2 cellular contexts compared by ENCODE assay signal in genomic region chr17:32278815-32279214, GRCh38.
TF ChIP-seq lines count a peak whose summit lies in the region.

No MANE protein-coding gene starts in this region.

TF ChIP-seq in WTC11, 78 proteins besides CTCF, POLR2A, EP300 and RAD21 (continued from another document):
- TF ChIP-seq E2F4 (CRISPR knock-in tag; IDR thresholded peaks at IDR 0.05; ENCODE audit: borderline replicate concordance, low read depth) (no peak), ZNF121 (CRISPR knock-in tag; IDR thresholded peaks at IDR 0.05) (peak; percentile 86)

TF ChIP-seq in H1, 55 proteins besides CTCF, POLR2A, EP300 and RAD21 (continued from another document):
- TF ChIP-seq RNF2 (IDR thresholded peaks at IDR 0.05; ENCODE audit: borderline replicate concordance, low read depth, low read length, missing control alignments, poor library complexity, severe bottlenecking): no peak
- TF ChIP-seq NRF1 (IDR thresholded peaks at IDR 0.05; ENCODE audit: low read depth, low read length): no peak
- TF ChIP-seq E2F6 (IDR thresholded peaks at IDR 0.05): no peak
- no peak for TF ChIP-seq CHD2 (IDR thresholded peaks at IDR 0.05; ENCODE audit: low read length)
- TF ChIP-seq SP2 (IDR thresholded peaks at IDR 0.05; ENCODE audit: low read length): no peak
- no peak for TF ChIP-seq SUZ12 (IDR thresholded peaks at IDR 0.05; ENCODE audit: low read length)
- TF ChIP-seq SIRT6 (IDR thresholded peaks at IDR 0.05; ENCODE audit: low read length): no peak
- TF ChIP-seq RBBP5 (IDR thresholded peaks at IDR 0.05; ENCODE audit: borderline replicate concordance, low read depth, low read length): no peak
